Comparison of ENCODE assay signal across 10 cellular contexts in genomic region chr3:105827959-105828358, GRCh38. TPM values are rescaled to one million over a fixed set of nuclear protein-coding genes. Genes with fewer than 3 reads are reported as not detected.
A peak's percentile ranks its signal among the peaks of the same experiment; 100 is the strongest.
DNase-seq lines count a peak whose midpoint lies in the region; ATAC-seq and TF ChIP-seq lines count a peak whose summit lies in the region.
"Had no signal": no experiment of that assay in that cellular context is flagged by ENCODE, and none has a peak within 500 bp of the region (broad histone marks: within the 10 kb centered on the region; RNA-seq: fewer than 3 reads in every experiment).

No MANE protein-coding gene starts in this region.

- H3K36me3 ChIP-seq in gastroesophageal sphincter (no peaks in the 10 kb centered on the region), prostate gland (no peaks in the 10 kb centered on the region)

- TF ChIP-seq POLR2A in gastroesophageal sphincter (IDR thresholded peaks at IDR 0.05) = no peak
- TF ChIP-seq POLR2A in prostate gland (IDR thresholded peaks at IDR 0.05) = no peak

- H3K36me3 Mint-ChIP-seq in T-cell = peaks cover 57% of the 10 kb centered on the region

- H3K27ac Mint-ChIP-seq in T-cell = peak overlapping the region; percentile 69 to 80

- TF ChIP-seq CTCF in gastroesophageal sphincter (IDR thresholded peaks at IDR 0.05) (peak in 2 of 4 experiments; percentile 26 to 30), prostate gland (IDR thresholded peaks at IDR 0.05) (peak in 1 of 4 experiments; percentile 13)

- H3K9me3 Mint-ChIP-seq in T-cell = no peaks in the 10 kb centered on the region

- H3K4me1 ChIP-seq in gastroesophageal sphincter (peaks cover 0 to 24% (median 8%) of the 10 kb centered on the region in 3 donors), prostate gland (replicated peaks) (no peaks in the 10 kb centered on the region)
- H3K4me1 ChIP-seq: parathyroid adenoma had no signal

- DNase-seq in SIG-M5 treated with dmso at 0.1 percent for 504 hours (lab: John Stamatoyannopoulos, UW; ENCODE audit: unreplicated experiment) (peak; percentile 39), SIG-M5 (lab: John Stamatoyannopoulos, UW) (no peak), T-cell (no peak), smooth muscle cell of the brain vasculature (ENCODE audit: low read depth, low spot score) (peak; percentile 75), prostate gland (ENCODE audit: low spot score) (no peak)
- DNase-seq in activated CD4-positive, CD25-positive, alpha-beta regulatory T cell (lab: John Stamatoyannopoulos, UW) = no peak

- no peak overlapping the region for H3K4me3 ChIP-seq in gastroesophageal sphincter
- no peak overlapping the region for H3K4me3 ChIP-seq in prostate gland
- H3K4me3 ChIP-seq: BLaER1 treated with 17β-estradiol and CSF1 and Interleukin-3, amounts not matched to agents 10 nM and 100 nM had no signal

- no peak for TF ChIP-seq EP300 in gastroesophageal sphincter (IDR thresholded peaks at IDR 0.05)

- no peaks in the 10 kb centered on the region for H3K27me3 Mint-ChIP-seq in T-cell

- peaks cover 85 to 89% (median 87%) of the 10 kb centered on the region in 3 donors for H3K4me1 Mint-ChIP-seq in T-cell

- H3K4me3 Mint-ChIP-seq in T-cell = no peak overlapping the region

- no peaks in the 10 kb centered on the region for H3K9me3 ChIP-seq in gastroesophageal sphincter
- H3K9me3 ChIP-seq in prostate gland = no peaks in the 10 kb centered on the region
- H3K9me3 ChIP-seq: BLaER1 treated with 17β-estradiol and CSF1 and Interleukin-3, amounts not matched to agents 10 nM and 100 nM had no signal

- H3K27me3 ChIP-seq in gastroesophageal sphincter = no peaks in the 10 kb centered on the region
- H3K27me3 ChIP-seq in prostate gland (replicated peaks; ENCODE audit: insufficient read depth) = no peaks in the 10 kb centered on the region
- H3K27me3 ChIP-seq: BLaER1 treated with 17β-estradiol and CSF1 and Interleukin-3, amounts not matched to agents 10 nM and 100 nM had no signal

- ATAC-seq in T-cell (replicated peaks in 1 of 4) (no peak), gastroesophageal sphincter (peak; percentile 29), GM21515 (IDR thresholded peaks at IDR 0.05; ENCODE audit: unreplicated experiment) (no peak)

- intact Hi-C loops in prostate gland (cut with DNase I) = no loop called here

- CTCF ChIA-PET in T-cell (lab: Charles Lee) = interaction anchor here in 1 of 2 donors (0.6 to 1.7 kb wide), 2 partner anchors 18 to 227 kb away, joined by 4 read pairs; no protein-coding TSS in a partner anchor

- POLR2A ChIA-PET in T-cell (lab: Charles Lee) = interaction anchor here in 1 of 2 donors (1.1 kb wide), 1 partner anchor 19 kb away, joined by 3 read pairs; no protein-coding TSS in a partner anchor

- 75 to 76% methylated on average over 2 of the region's 2 CpGs for WGBS in gastroesophageal sphincter (ENCODE audit: low coverage in 1 of 2), 2 donors
- 94% methylated on average over 2 of the region's 2 CpGs for WGBS in prostate gland

- H3K27ac ChIP-seq in gastroesophageal sphincter (peak overlapping the region in 1 of 4 donors; percentile 26), prostate gland (no peak overlapping the region)
- H3K27ac ChIP-seq: BLaER1 treated with 17β-estradiol and CSF1 and Interleukin-3, amounts not matched to agents 10 nM and 100 nM; parathyroid adenoma had no signal

RNA-seq across cellular contexts. Expression of gene CBLB, which starts 40.9 kb away (rescaled TPM):
- total RNA-seq in T-cell = 100 to 1,000 TPM in 2 of 5 donors, 10 to 100 TPM in 3; 81.3 to 120 (median 99.6) TPM
- 10 to 100 TPM; 27.4 to 59.4 (median 40.4) TPM for total RNA-seq in gastroesophageal sphincter
- total RNA-seq in prostate gland = 10 to 100 TPM; 28.2 to 62.8 TPM

Comparison
In these comparisons a context has a peak if more than half of its experiments do, and no peak if none do; other contexts are left out.
1. DNase-seq: peak in SIG-M5 treated with dmso at 0.1 percent for 504 hours (single experiment) and smooth muscle cell of the brain vasculature (single experiment); none in SIG-M5 (single experiment), T-cell (0 of 34), activated CD4-positive, CD25-positive, alpha-beta regulatory T cell (0 of 4) and prostate gland (single experiment).